In genomic region chr10:127119901-127120300, GRCh38 we compare ENCODE assay signal across 23 cellular contexts.
"Had no signal": no experiment of that assay in that cellular context is flagged by ENCODE, and none has a peak within 500 bp of the region (broad histone marks: within the 10 kb centered on the region; RNA-seq: fewer than 3 reads in every experiment).

No MANE protein-coding gene starts in this region.

- H3K4me3 ChIP-seq: coronary artery, dorsolateral prefrontal cortex had no signal

- H3K36me3 ChIP-seq: brain microvascular endothelial cell had no signal

- H3K27ac ChIP-seq: brain microvascular endothelial cell, coronary artery, dorsolateral prefrontal cortex had no signal

- ATAC-seq: activated CD4-positive, alpha-beta T cell treated with anti-CD3 and anti-CD28 coated beads for 36 hours; activated CD8-positive, alpha-beta memory T cell treated with anti-CD3 and anti-CD28 coated beads, Interleukin-2, amount 10 ng/mL, durations not matched to agents 7 days and 5 days; activated CD8-positive, alpha-beta T cell treated with anti-CD3 and anti-CD28 coated beads, Interleukin-2, amount 10 ng/mL, durations not matched to agents 7 days and 5 days; activated T-cell treated with anti-CD3 and anti-CD28 coated beads, Interleukin-2, amount 50 U/mL, for 72 hours; esophagus mucosa had no signal

- H3K27me3 ChIP-seq: brain microvascular endothelial cell, dorsolateral prefrontal cortex had no signal

- DNase-seq: activated CD4-positive, alpha-beta memory T cell treated with anti-CD3 and anti-CD28 coated beads for 36 hours; activated CD4-positive, alpha-beta T cell treated with anti-CD3 and anti-CD28 coated beads for 36 hours; activated CD4-positive, alpha-beta T cell treated with anti-CD3 and anti-CD28 coated beads, Interleukin-2, amount 10 ng/mL, durations not matched to agents 24 days and 14 days; activated CD4-positive, CD25-positive, alpha-beta regulatory T cell; activated CD4-positive, CD25-positive, alpha-beta regulatory T cell treated with anti-CD3 and anti-CD28 coated beads, Interleukin-2, amount 50 U/mL, for 72 hours; activated CD8-positive, alpha-beta memory T cell treated with anti-CD3 and anti-CD28 coated beads, Interleukin-2, amount 10 ng/mL, durations not matched to agents 7 days and 5 days; activated CD8-positive, alpha-beta memory T cell treated with anti-CD3 and anti-CD28 coated beads, Interleukin-2, amount 50 U/mL, for 48 hours; activated CD8-positive, alpha-beta T cell treated with anti-CD3 and anti-CD28 coated beads, Interleukin-2, amount 10 ng/mL, durations not matched to agents 7 days and 5 days; activated gamma-delta T cell; activated naive CD4-positive, alpha-beta T cell treated with anti-CD3 and anti-CD28 coated beads, Interleukin-2, amount 50 U/mL, for 16 hours; activated naive CD4-positive, alpha-beta T cell treated with Interleukin-2 at 50 U/mL for 16 hours; activated T-cell treated with anti-CD3 and anti-CD28 coated beads for 4 hours; activated T-cell treated with anti-CD3 and anti-CD28 coated beads, Interleukin-2, amount 50 U/mL, for 24 hours; activated T-cell treated with anti-CD3 and anti-CD28 coated beads, Interleukin-2, amount 50 U/mL, for 72 hours; amniotic stem cell; anterior cingulate cortex; brain microvascular endothelial cell; dorsolateral prefrontal cortex; effector memory CD4-positive, alpha-beta T cell; endodermal cell; T-helper 2 cell had no signal
